In genomic region chr10:3106908-3107425, GRCh38 we compare ENCODE assay signal across 15 cellular contexts. TPM values are rescaled to one million over a fixed set of nuclear protein-coding genes. Genes with fewer than 3 reads are reported as not detected.
DNase-seq lines count a peak whose midpoint lies in the region; ATAC-seq, FAIRE-seq and TF ChIP-seq lines count a peak whose summit lies in the region.
"Had no signal": no experiment of that assay in that cellular context is flagged by ENCODE, and none has a peak within 500 bp of the region (broad histone marks: within the 10 kb centered on the region; RNA-seq: fewer than 3 reads in every experiment).

No MANE protein-coding gene starts in this region.

- H3K9me3 Mint-ChIP-seq in T-cell, result no peaks in the 10 kb centered on the region
- H3K9me3 Mint-ChIP-seq: CD4-positive, alpha-beta memory T cell had no signal

- H3K4me1 Mint-ChIP-seq in T-cell, result no peaks in the 10 kb centered on the region

- FAIRE-seq in bronchial epithelial cell (lab: Jason Lieb, UNC), result no peak

- peak overlapping the region; percentile 52 for H3K27ac ChIP-seq in layer of hippocampus (ENCODE audit: low read depth, low read length)

- ATAC-seq in GM19452 (IDR thresholded peaks at IDR 0.05; ENCODE audit: unreplicated experiment), result no peak
- no peak for ATAC-seq in T-cell (replicated peaks in 1 of 4)
- no peak for ATAC-seq in HG02678 (IDR thresholded peaks at IDR 0.05; ENCODE audit: unreplicated experiment)
- ATAC-seq: WTC11 had no signal

- no peak overlapping the region for H3K27ac Mint-ChIP-seq in T-cell
- H3K27ac Mint-ChIP-seq: WTC11 had no signal

- H3K4me3 Mint-ChIP-seq in T-cell, result no peak overlapping the region
- H3K4me3 Mint-ChIP-seq: CD4-positive, alpha-beta memory T cell; WTC11 had no signal

- peaks cover 34% of the 10 kb centered on the region for H3K36me3 ChIP-seq in bronchial epithelial cell (ENCODE audit: control insufficient read depth, insufficient read depth, low read length)

- POLR2A ChIA-PET in T-cell (lab: Charles Lee), result no interaction called here

- TF ChIP-seq CTCF in bronchial epithelial cell (IDR thresholded peaks at IDR 0.05; ENCODE audit: insufficient read depth, low read length, severe bottlenecking), result no peak

- peaks cover 63% of the 10 kb centered on the region for H3K36me3 Mint-ChIP-seq in T-cell

- H3K4me3 ChIP-seq in bronchial epithelial cell (ENCODE audit: low read depth, low read length), result no peak overlapping the region

- no peaks in the 10 kb centered on the region for H3K27me3 Mint-ChIP-seq in T-cell
- H3K27me3 Mint-ChIP-seq: CD4-positive, alpha-beta memory T cell had no signal

- CTCF ChIA-PET in T-cell (lab: Charles Lee), result no interaction called here

- no peaks in the 10 kb centered on the region for H3K27me3 ChIP-seq in bronchial epithelial cell (ENCODE audit: control insufficient read depth, insufficient read depth, low read length)
- H3K27me3 ChIP-seq in layer of hippocampus (ENCODE audit: control insufficient read depth, insufficient read depth, low read length), result no peaks in the 10 kb centered on the region

- DNase-seq in M059J (ENCODE audit: low read depth) (peak; percentile 74), bronchial epithelial cell (ENCODE audit: low read depth) (peak; percentile 60), stromal cell of bone marrow (ENCODE audit: low read depth) (peak; percentile 49), T-cell (no peak), MV-4-11 (lab: John Stamatoyannopoulos, UW) (no peak)
- DNase-seq: activated T-cell treated with anti-CD3 and anti-CD28 coated beads, Interleukin-2, amount 50 U/mL, for 48 hours; CD4-positive, alpha-beta memory T cell; mesendoderm; NCI-H1048; NCI-H524 treated with DMSO at 0.1 percent for 48 hours; SHP77 treated with DMSO at 0.1 percent for 48 hours had no signal

RNA-seq across cellular contexts. Expression of gene PFKP, which starts 39.6 kb away (rescaled TPM):
- 104 and 158 TPM in 2 replicates for total RNA-seq in M059J (2014; rRNA removed; shearing (Covaris generic))
- total RNA-seq in bronchial epithelial cell (188 and 196 TPM in 2 replicates), T-cell (10 to 100 TPM; 60.7 to 84.3 (median 70.2) TPM)

Comparison
In these comparisons a context has a peak if more than half of its experiments do, and no peak if none do; other contexts are left out.
1. DNase-seq: peak in M059J (single experiment), bronchial epithelial cell (single experiment) and stromal cell of bone marrow (single experiment); none in T-cell (0 of 34) and MV-4-11 (single experiment).